Comparison of ENCODE assay signal across 4 cellular contexts in genomic region chr22:11568837-11569563, GRCh38.
DNase-seq lines count a peak whose midpoint lies in the region; FAIRE-seq and TF ChIP-seq lines count a peak whose summit lies in the region.
"Not testable (repeated sequence)": the region's sequence is repeated elsewhere in the genome, so short reads cannot be mapped to it uniquely, and the experiment has no call there.

No MANE protein-coding gene starts in this region.

- not testable (repeated sequence) for TF ChIP-seq CTCF in kidney (IDR thresholded peaks at IDR 0.05; ENCODE audit: borderline replicate concordance, extremely low read depth, insufficient read depth)

- intact Hi-C loops in kidney (cut with DNase I) = not testable (repeated sequence)

- not testable (repeated sequence) for H3K27ac ChIP-seq in HUES48 (ENCODE audit: low read depth, low read length); SJCRH30; kidney (ENCODE audit: low read depth in 2 of 2, low read length in 2 of 2)

- DNase-seq in SJCRH30 = peak; percentile 17 to 32
- DNase-seq in kidney = peak; percentile 68

- H3K4me3 ChIP-seq in HUES48 (ENCODE audit: low read depth, low read length) (0 out of 2 replicates have a peak overlapping the region, but pooled peaks have one; percentile 1), iPS-18c (ENCODE audit: insufficient read depth, low read depth, low read length) (peak overlapping the region; percentile 36; the same call in 1 of the 2 replicates)
- H3K4me3 ChIP-seq in SJCRH30; kidney (ENCODE audit: low read length in 2 of 2): not testable (repeated sequence)

- not testable (repeated sequence) for FAIRE-seq in kidney (lab: Jason Lieb, UNC)

- H3K36me3 ChIP-seq in HUES48 (ENCODE audit: control insufficient read depth, insufficient read depth, low read length); SJCRH30; kidney (ENCODE audit: control insufficient read depth in 1 of 2, insufficient read depth in 2 of 2, low read length in 2 of 2): not testable (repeated sequence)

- H3K9ac ChIP-seq in HUES48 (ENCODE audit: low read depth, low read length); kidney (ENCODE audit: low read length in 2 of 2): not testable (repeated sequence)

- H3K9me3 ChIP-seq in HUES48 (ENCODE audit: control insufficient read depth, insufficient read depth, low read length) (peaks cover 86% of the 10 kb centered on the region), iPS-18c (ENCODE audit: control insufficient read depth, insufficient read depth, low read length) (peaks cover 23% of the 10 kb centered on the region)
- H3K9me3 ChIP-seq in SJCRH30 (replicated peaks); kidney (ENCODE audit: control insufficient read depth in 1 of 2, low read length in 2 of 2): not testable (repeated sequence)

- not testable (repeated sequence) for H3K27me3 ChIP-seq in HUES48 (ENCODE audit: control insufficient read depth, insufficient read depth, low read length); SJCRH30

- H3K4me1 ChIP-seq in HUES48 (ENCODE audit: control insufficient read depth, insufficient read depth, low read length); SJCRH30; kidney (ENCODE audit: control insufficient read depth in 1 of 2, insufficient read depth in 1 of 2, low read depth in 1 of 2, low read length in 2 of 2): not testable (repeated sequence)
